ENCODE assay signal across 8 cellular contexts in genomic region chr9:38432922-38433510, GRCh38. TPM values are rescaled to one million over a fixed set of nuclear protein-coding genes. Genes with fewer than 3 reads are reported as not detected.
DNase-seq lines count a peak whose midpoint lies in the region; ATAC-seq lines count a peak whose summit lies in the region.

No MANE protein-coding gene starts in this region.

- intact Hi-C loops in activated CD4-positive, alpha-beta T cell treated with anti-CD3 and anti-CD28 coated beads for 36 hours (cut with DNase I, micrococcal nuclease): loop anchor here in 1 of 2 experiments (1.0 to 5.0 kb wide), 3 partner anchors 41 to 521 kb away; partner anchors contain the start of gene ALDH1B1
- intact Hi-C loops in activated CD4-positive, alpha-beta T cell treated with anti-CD3 and anti-CD28 coated beads, Interleukin-2, amount 10 ng/mL, durations not matched to agents 24 days and 14 days (cut with micrococcal nuclease): no loop called here
- intact Hi-C loops in activated T-helper 1 cell treated with anti-CD3 and anti-CD28 coated beads, Interleukin-12 subunit alpha, Interleukin-12 subunit beta, Interleukin-2, Interleukin-4 antibody, amounts not matched to agents 30 ng/mL and 10 ng/mL and 1 ng/mL, durations not matched to agents 14 hours and 24 hours and 36 hours (cut with micrococcal nuclease): loop anchor here (5.0 kb wide), 1 partner anchor 521 kb away; no protein-coding TSS in a partner anchor

- H3K4me1 Mint-ChIP-seq in activated CD4-positive, alpha-beta T cell treated with anti-CD3 and anti-CD28 coated beads for 36 hours: peaks cover 6% of the 10 kb centered on the region
- H3K4me1 Mint-ChIP-seq in activated CD4-positive, alpha-beta T cell treated with anti-CD3 and anti-CD28 coated beads, Interleukin-2, amount 10 ng/mL, durations not matched to agents 24 days and 14 days: no peaks in the 10 kb centered on the region
- H3K4me1 Mint-ChIP-seq in activated T-helper 1 cell treated with anti-CD3 and anti-CD28 coated beads, Interleukin-12 subunit alpha, Interleukin-12 subunit beta, Interleukin-2, Interleukin-4 antibody, amounts not matched to agents 30 ng/mL and 10 ng/mL and 1 ng/mL, durations not matched to agents 14 hours and 24 hours and 36 hours (ENCODE audit: low read depth): no peaks in the 10 kb centered on the region
- no peaks in the 10 kb centered on the region for H3K4me1 Mint-ChIP-seq in stimulated activated memory B cell treated with anti-CD40 and anti-IgM and Interleukin-4, amounts not matched to agents 10 μg/mL and 1 μg/mL and 100 μg/mL, for 72 hours

- DNase-seq in activated CD4-positive, alpha-beta T cell treated with anti-CD3 and anti-CD28 coated beads for 36 hours: peak; percentile 13
- DNase-seq in activated CD4-positive, alpha-beta T cell treated with anti-CD3 and anti-CD28 coated beads, Interleukin-2, amount 10 ng/mL, durations not matched to agents 24 days and 14 days: no peak
- peak; percentile 71 for DNase-seq in NCI-H146 (lab: John Stamatoyannopoulos, UW)
- peak; percentile 39 for DNase-seq in amniotic epithelial cell (ENCODE audit: low read depth)
- DNase-seq in kidney glomerular epithelial cell (lab: John Stamatoyannopoulos, UW): peak; percentile 36
- DNase-seq in activated T-helper 1 cell treated with anti-CD3 and anti-CD28 coated beads, Interleukin-12 subunit alpha, Interleukin-12 subunit beta, Interleukin-2, Interleukin-4 antibody, amounts not matched to agents 30 ng/mL and 10 ng/mL and 1 ng/mL, durations not matched to agents 14 hours and 24 hours and 36 hours (ENCODE audit: low spot score): no peak

- peaks cover 2% of the 10 kb centered on the region for H3K27me3 Mint-ChIP-seq in activated CD4-positive, alpha-beta T cell treated with anti-CD3 and anti-CD28 coated beads for 36 hours
- peaks cover 4% of the 10 kb centered on the region for H3K27me3 Mint-ChIP-seq in activated CD4-positive, alpha-beta T cell treated with anti-CD3 and anti-CD28 coated beads, Interleukin-2, amount 10 ng/mL, durations not matched to agents 24 days and 14 days
- peaks cover under 1% of the 10 kb centered on the region for H3K27me3 Mint-ChIP-seq in activated T-helper 1 cell treated with anti-CD3 and anti-CD28 coated beads, Interleukin-12 subunit alpha, Interleukin-12 subunit beta, Interleukin-2, Interleukin-4 antibody, amounts not matched to agents 30 ng/mL and 10 ng/mL and 1 ng/mL, durations not matched to agents 14 hours and 24 hours and 36 hours (ENCODE audit: insufficient read depth)
- peaks cover 33% of the 10 kb centered on the region for H3K27me3 Mint-ChIP-seq in stimulated activated memory B cell treated with anti-CD40 and anti-IgM and Interleukin-4, amounts not matched to agents 10 μg/mL and 1 μg/mL and 100 μg/mL, for 72 hours

- ATAC-seq in activated CD4-positive, alpha-beta T cell treated with anti-CD3 and anti-CD28 coated beads for 36 hours: peak; percentile 23
- no peak for ATAC-seq in HG02623 (IDR thresholded peaks at IDR 0.05; ENCODE audit: unreplicated experiment)
- no peak for ATAC-seq in stimulated activated memory B cell treated with anti-CD40 and anti-IgM and Interleukin-4, amounts not matched to agents 10 μg/mL and 1 μg/mL and 100 μg/mL, for 72 hours

- H3K9me3 Mint-ChIP-seq in activated CD4-positive, alpha-beta T cell treated with anti-CD3 and anti-CD28 coated beads for 36 hours (ENCODE audit: low read depth): no peaks in the 10 kb centered on the region
- no peaks in the 10 kb centered on the region for H3K9me3 Mint-ChIP-seq in activated CD4-positive, alpha-beta T cell treated with anti-CD3 and anti-CD28 coated beads, Interleukin-2, amount 10 ng/mL, durations not matched to agents 24 days and 14 days
- H3K9me3 Mint-ChIP-seq in activated T-helper 1 cell treated with anti-CD3 and anti-CD28 coated beads, Interleukin-12 subunit alpha, Interleukin-12 subunit beta, Interleukin-2, Interleukin-4 antibody, amounts not matched to agents 30 ng/mL and 10 ng/mL and 1 ng/mL, durations not matched to agents 14 hours and 24 hours and 36 hours: no peaks in the 10 kb centered on the region
- H3K9me3 Mint-ChIP-seq in stimulated activated memory B cell treated with anti-CD40 and anti-IgM and Interleukin-4, amounts not matched to agents 10 μg/mL and 1 μg/mL and 100 μg/mL, for 72 hours: no peaks in the 10 kb centered on the region

- CTCF ChIA-PET in activated CD4-positive, alpha-beta T cell treated with anti-CD3 and anti-CD28 coated beads for 36 hours (lab: Charles Lee): interaction anchor here (0.6 to 1.5 kb wide), 6 partner anchors 16 to 561 kb away, joined by 3 to 6 read pairs (median 4); no protein-coding TSS in a partner anchor

- POLR2A ChIA-PET in activated CD4-positive, alpha-beta T cell treated with anti-CD3 and anti-CD28 coated beads for 36 hours (lab: Charles Lee): no interaction called here

- no peak overlapping the region for H3K4me3 Mint-ChIP-seq in activated CD4-positive, alpha-beta T cell treated with anti-CD3 and anti-CD28 coated beads for 36 hours
- H3K4me3 Mint-ChIP-seq in activated CD4-positive, alpha-beta T cell treated with anti-CD3 and anti-CD28 coated beads, Interleukin-2, amount 10 ng/mL, durations not matched to agents 24 days and 14 days: no peak overlapping the region
- no peak overlapping the region for H3K4me3 Mint-ChIP-seq in activated T-helper 1 cell treated with anti-CD3 and anti-CD28 coated beads, Interleukin-12 subunit alpha, Interleukin-12 subunit beta, Interleukin-2, Interleukin-4 antibody, amounts not matched to agents 30 ng/mL and 10 ng/mL and 1 ng/mL, durations not matched to agents 14 hours and 24 hours and 36 hours
- no peak overlapping the region for H3K4me3 Mint-ChIP-seq in stimulated activated memory B cell treated with anti-CD40 and anti-IgM and Interleukin-4, amounts not matched to agents 10 μg/mL and 1 μg/mL and 100 μg/mL, for 72 hours

- no peaks in the 10 kb centered on the region for H3K36me3 Mint-ChIP-seq in activated CD4-positive, alpha-beta T cell treated with anti-CD3 and anti-CD28 coated beads for 36 hours (ENCODE audit: low read depth)
- no peaks in the 10 kb centered on the region for H3K36me3 Mint-ChIP-seq in activated CD4-positive, alpha-beta T cell treated with anti-CD3 and anti-CD28 coated beads, Interleukin-2, amount 10 ng/mL, durations not matched to agents 24 days and 14 days (ENCODE audit: low read depth)
- no peaks in the 10 kb centered on the region for H3K36me3 Mint-ChIP-seq in activated T-helper 1 cell treated with anti-CD3 and anti-CD28 coated beads, Interleukin-12 subunit alpha, Interleukin-12 subunit beta, Interleukin-2, Interleukin-4 antibody, amounts not matched to agents 30 ng/mL and 10 ng/mL and 1 ng/mL, durations not matched to agents 14 hours and 24 hours and 36 hours (ENCODE audit: low read depth)
- no peaks in the 10 kb centered on the region for H3K36me3 Mint-ChIP-seq in stimulated activated memory B cell treated with anti-CD40 and anti-IgM and Interleukin-4, amounts not matched to agents 10 μg/mL and 1 μg/mL and 100 μg/mL, for 72 hours

- no peak overlapping the region for H3K27ac Mint-ChIP-seq in activated CD4-positive, alpha-beta T cell treated with anti-CD3 and anti-CD28 coated beads for 36 hours
- no peak overlapping the region for H3K27ac Mint-ChIP-seq in activated CD4-positive, alpha-beta T cell treated with anti-CD3 and anti-CD28 coated beads, Interleukin-2, amount 10 ng/mL, durations not matched to agents 24 days and 14 days
- no peak overlapping the region for H3K27ac Mint-ChIP-seq in activated T-helper 1 cell treated with anti-CD3 and anti-CD28 coated beads, Interleukin-12 subunit alpha, Interleukin-12 subunit beta, Interleukin-2, Interleukin-4 antibody, amounts not matched to agents 30 ng/mL and 10 ng/mL and 1 ng/mL, durations not matched to agents 14 hours and 24 hours and 36 hours
- H3K27ac Mint-ChIP-seq in stimulated activated memory B cell treated with anti-CD40 and anti-IgM and Interleukin-4, amounts not matched to agents 10 μg/mL and 1 μg/mL and 100 μg/mL, for 72 hours: no peak overlapping the region

RNA-seq across cellular contexts. Expression of gene IGFBPL1, which starts 8.8 kb away (rescaled TPM):
- under 1 TPM in 1 of 2 experiments, not detected in 1; 0.21 TPM for total RNA-seq in activated CD4-positive, alpha-beta T cell treated with anti-CD3 and anti-CD28 coated beads for 36 hours
- total RNA-seq in activated CD4-positive, alpha-beta T cell treated with anti-CD3 and anti-CD28 coated beads, Interleukin-2, amount 10 ng/mL, durations not matched to agents 24 days and 14 days: not detected in 2 replicates
- total RNA-seq in activated T-helper 1 cell treated with anti-CD3 and anti-CD28 coated beads, Interleukin-12 subunit alpha, Interleukin-12 subunit beta, Interleukin-2, Interleukin-4 antibody, amounts not matched to agents 30 ng/mL and 10 ng/mL and 1 ng/mL, durations not matched to agents 14 hours and 24 hours and 36 hours: not detected in 2 replicates

RNA-seq across cellular contexts. Expression of gene ALDH1B1, which starts 40.5 kb away (rescaled TPM):
- total RNA-seq in activated CD4-positive, alpha-beta T cell treated with anti-CD3 and anti-CD28 coated beads for 36 hours: 10 to 100 TPM; 20.3 to 21.8 TPM
- 35.2 and 36.5 TPM in 2 replicates for total RNA-seq in activated CD4-positive, alpha-beta T cell treated with anti-CD3 and anti-CD28 coated beads, Interleukin-2, amount 10 ng/mL, durations not matched to agents 24 days and 14 days
- total RNA-seq in activated T-helper 1 cell treated with anti-CD3 and anti-CD28 coated beads, Interleukin-12 subunit alpha, Interleukin-12 subunit beta, Interleukin-2, Interleukin-4 antibody, amounts not matched to agents 30 ng/mL and 10 ng/mL and 1 ng/mL, durations not matched to agents 14 hours and 24 hours and 36 hours: 31.2 and 31.4 TPM in 2 replicates

Comparison
In these comparisons a context has a peak if more than half of its experiments do, and no peak if none do; other contexts are left out.
1. DNase-seq: peak in activated CD4-positive, alpha-beta T cell treated with anti-CD3 and anti-CD28 coated beads for 36 hours (single experiment), NCI-H146 (single experiment), amniotic epithelial cell (single experiment) and kidney glomerular epithelial cell (single experiment); none in activated CD4-positive, alpha-beta T cell treated with anti-CD3 and anti-CD28 coated beads, Interleukin-2, amount 10 ng/mL, durations not matched to agents 24 days and 14 days (single experiment) and activated T-helper 1 cell treated with anti-CD3 and anti-CD28 coated beads, Interleukin-12 subunit alpha, Interleukin-12 subunit beta, Interleukin-2, Interleukin-4 antibody, amounts not matched to agents 30 ng/mL and 10 ng/mL and 1 ng/mL, durations not matched to agents 14 hours and 24 hours and 36 hours (single experiment).